1 cellular context compared by ENCODE assay signal in genomic region chr16:30761427-30761927, GRCh38.
TF ChIP-seq lines count a peak whose summit lies in the region.

No MANE protein-coding gene starts in this region.

TF ChIP-seq in HEK293, 187 proteins besides CTCF, POLR2A, EP300 and RAD21 (continued from another document and continues in another):
- TF ChIP-seq, protein P1, sequence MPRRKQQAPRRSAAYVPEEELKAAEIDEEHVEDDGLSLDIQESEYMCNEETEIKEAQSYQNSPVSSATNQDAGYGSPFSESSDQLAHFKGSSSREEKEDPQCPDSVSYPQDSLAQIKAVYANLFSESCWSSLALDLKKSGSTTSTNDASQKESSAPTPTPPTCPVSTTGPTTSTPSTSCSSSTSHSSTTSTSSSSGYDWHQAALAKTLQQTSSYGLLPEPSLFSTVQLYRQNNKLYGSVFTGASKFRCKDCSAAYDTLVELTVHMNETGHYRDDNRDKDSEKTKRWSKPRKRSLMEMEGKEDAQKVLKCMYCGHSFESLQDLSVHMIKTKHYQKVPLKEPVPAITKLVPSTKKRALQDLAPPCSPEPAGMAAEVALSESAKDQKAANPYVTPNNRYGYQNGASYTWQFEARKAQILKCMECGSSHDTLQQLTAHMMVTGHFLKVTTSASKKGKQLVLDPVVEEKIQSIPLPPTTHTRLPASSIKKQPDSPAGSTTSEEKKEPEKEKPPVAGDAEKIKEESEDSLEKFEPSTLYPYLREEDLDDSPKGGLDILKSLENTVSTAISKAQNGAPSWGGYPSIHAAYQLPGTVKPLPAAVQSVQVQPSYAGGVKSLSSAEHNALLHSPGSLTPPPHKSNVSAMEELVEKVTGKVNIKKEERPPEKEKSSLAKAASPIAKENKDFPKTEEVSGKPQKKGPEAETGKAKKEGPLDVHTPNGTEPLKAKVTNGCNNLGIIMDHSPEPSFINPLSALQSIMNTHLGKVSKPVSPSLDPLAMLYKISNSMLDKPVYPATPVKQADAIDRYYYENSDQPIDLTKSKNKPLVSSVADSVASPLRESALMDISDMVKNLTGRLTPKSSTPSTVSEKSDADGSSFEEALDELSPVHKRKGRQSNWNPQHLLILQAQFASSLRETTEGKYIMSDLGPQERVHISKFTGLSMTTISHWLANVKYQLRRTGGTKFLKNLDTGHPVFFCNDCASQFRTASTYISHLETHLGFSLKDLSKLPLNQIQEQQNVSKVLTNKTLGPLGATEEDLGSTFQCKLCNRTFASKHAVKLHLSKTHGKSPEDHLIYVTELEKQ (tag by site-specific recombination; IDR thresholded peaks at IDR 0.05; ENCODE audit: borderline replicate concordance) = no peak
- no peak for TF ChIP-seq ZBTB1 (tag by site-specific recombination; IDR thresholded peaks at IDR 0.05)
- TF ChIP-seq, protein P2, sequence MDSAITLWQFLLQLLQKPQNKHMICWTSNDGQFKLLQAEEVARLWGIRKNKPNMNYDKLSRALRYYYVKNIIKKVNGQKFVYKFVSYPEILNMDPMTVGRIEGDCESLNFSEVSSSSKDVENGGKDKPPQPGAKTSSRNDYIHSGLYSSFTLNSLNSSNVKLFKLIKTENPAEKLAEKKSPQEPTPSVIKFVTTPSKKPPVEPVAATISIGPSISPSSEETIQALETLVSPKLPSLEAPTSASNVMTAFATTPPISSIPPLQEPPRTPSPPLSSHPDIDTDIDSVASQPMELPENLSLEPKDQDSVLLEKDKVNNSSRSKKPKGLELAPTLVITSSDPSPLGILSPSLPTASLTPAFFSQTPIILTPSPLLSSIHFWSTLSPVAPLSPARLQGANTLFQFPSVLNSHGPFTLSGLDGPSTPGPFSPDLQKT (IDR thresholded peaks at IDR 0.05; ENCODE audit: borderline replicate concordance, low read depth, low read length) = no peak
- TF ChIP-seq ZNF335 (tag by site-specific recombination; conservative IDR thresholded peaks at IDR 0.05) = no peak; the same call in 1 of the 2 replicates
- TF ChIP-seq, protein P3, sequence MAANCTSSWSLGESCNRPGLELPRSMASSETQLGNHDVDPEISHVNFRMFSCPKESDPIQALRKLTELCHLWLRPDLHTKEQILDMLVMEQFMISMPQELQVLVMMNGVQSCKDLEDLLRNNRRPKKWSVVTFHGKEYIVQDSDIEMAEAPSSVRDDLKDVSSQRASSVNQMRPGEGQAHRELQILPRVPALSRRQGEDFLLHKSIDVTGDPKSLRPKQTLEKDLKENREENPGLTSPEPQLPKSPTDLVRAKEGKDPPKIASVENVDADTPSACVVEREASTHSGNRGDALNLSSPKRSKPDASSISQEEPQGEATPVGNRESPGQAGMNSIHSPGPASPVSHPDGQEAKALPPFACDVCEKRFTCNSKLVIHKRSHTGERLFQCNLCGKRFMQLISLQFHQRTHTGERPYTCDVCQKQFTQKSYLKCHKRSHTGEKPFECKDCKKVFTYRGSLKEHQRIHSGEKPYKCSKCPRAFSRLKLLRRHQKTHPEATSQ (tag by site-specific recombination; IDR thresholded peaks at IDR 0.05) = no peak; the same call in 1 of the 2 replicates
- TF ChIP-seq ZNF114 (tag by site-specific recombination; IDR thresholded peaks at IDR 0.05) = no peak
- peak; percentile 95 for TF ChIP-seq ZNF501 (tag by site-specific recombination; IDR thresholded peaks at IDR 0.05)
- no peak for TF ChIP-seq ZNF530 (tag by site-specific recombination; IDR thresholded peaks at IDR 0.05; ENCODE audit: low read depth)
- TF ChIP-seq, protein P4, sequence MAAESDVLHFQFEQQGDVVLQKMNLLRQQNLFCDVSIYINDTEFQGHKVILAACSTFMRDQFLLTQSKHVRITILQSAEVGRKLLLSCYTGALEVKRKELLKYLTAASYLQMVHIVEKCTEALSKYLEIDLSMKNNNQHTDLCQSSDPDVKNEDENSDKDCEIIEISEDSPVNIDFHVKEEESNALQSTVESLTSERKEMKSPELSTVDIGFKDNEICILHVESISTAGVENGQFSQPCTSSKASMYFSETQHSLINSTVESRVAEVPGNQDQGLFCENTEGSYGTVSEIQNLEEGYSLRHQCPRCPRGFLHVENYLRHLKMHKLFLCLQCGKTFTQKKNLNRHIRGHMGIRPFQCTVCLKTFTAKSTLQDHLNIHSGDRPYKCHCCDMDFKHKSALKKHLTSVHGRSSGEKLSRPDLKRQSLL (tag by site-specific recombination; IDR thresholded peaks at IDR 0.05) = peak; percentile 16; the same call in 1 of the 2 replicates
- TF ChIP-seq ZNF658 (tag by site-specific recombination; IDR thresholded peaks at IDR 0.05) = no peak
- no peak for TF ChIP-seq SETDB1 (IDR thresholded peaks at IDR 0.05; ENCODE audit: insufficient read length, low read length)
- TF ChIP-seq ZNF155 (tag by site-specific recombination; IDR thresholded peaks at IDR 0.05) = no peak
- TF ChIP-seq HOXD13 (CRISPR knock-in tag; IDR thresholded peaks at IDR 0.05; ENCODE audit: borderline replicate concordance) = no peak
- no peak for TF ChIP-seq ZNF248 (tag by site-specific recombination; IDR thresholded peaks at IDR 0.05)
- no peak for TF ChIP-seq ZNF416 (tag by site-specific recombination; IDR thresholded peaks at IDR 0.05)
- TF ChIP-seq, protein P5, sequence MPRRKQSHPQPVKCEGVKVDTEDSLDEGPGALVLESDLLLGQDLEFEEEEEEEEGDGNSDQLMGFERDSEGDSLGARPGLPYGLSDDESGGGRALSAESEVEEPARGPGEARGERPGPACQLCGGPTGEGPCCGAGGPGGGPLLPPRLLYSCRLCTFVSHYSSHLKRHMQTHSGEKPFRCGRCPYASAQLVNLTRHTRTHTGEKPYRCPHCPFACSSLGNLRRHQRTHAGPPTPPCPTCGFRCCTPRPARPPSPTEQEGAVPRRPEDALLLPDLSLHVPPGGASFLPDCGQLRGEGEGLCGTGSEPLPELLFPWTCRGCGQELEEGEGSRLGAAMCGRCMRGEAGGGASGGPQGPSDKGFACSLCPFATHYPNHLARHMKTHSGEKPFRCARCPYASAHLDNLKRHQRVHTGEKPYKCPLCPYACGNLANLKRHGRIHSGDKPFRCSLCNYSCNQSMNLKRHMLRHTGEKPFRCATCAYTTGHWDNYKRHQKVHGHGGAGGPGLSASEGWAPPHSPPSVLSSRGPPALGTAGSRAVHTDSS (tag by site-specific recombination; IDR thresholded peaks at IDR 0.05) = no peak
- TF ChIP-seq ZNF169 (tag by site-specific recombination; IDR thresholded peaks at IDR 0.05) = 0 out of 2 replicates have a peak, but pooled peaks have one; percentile 71
- no peak for TF ChIP-seq ZNF561 (tag by site-specific recombination; IDR thresholded peaks at IDR 0.05; ENCODE audit: borderline replicate concordance)
- TF ChIP-seq ZNF350 (tag by site-specific recombination; IDR thresholded peaks at IDR 0.05) = no peak
- no peak for TF ChIP-seq ZNF768 (tag by site-specific recombination; IDR thresholded peaks at IDR 0.05)
- no peak for TF ChIP-seq PRDM10 (tag by site-specific recombination; IDR thresholded peaks at IDR 0.05)
- no peak; the same call in 1 of the 2 replicates for TF ChIP-seq ZBTB8A (tag by site-specific recombination; IDR thresholded peaks at IDR 0.05)
- TF ChIP-seq ZNF341 (tag by site-specific recombination; IDR thresholded peaks at IDR 0.05; ENCODE audit: low read depth) = peak; percentile 86
- TF ChIP-seq ZNF184 (tag by site-specific recombination; IDR thresholded peaks at IDR 0.05) = no peak
- TF ChIP-seq ZNF324 (tag by site-specific recombination; IDR thresholded peaks at IDR 0.05) = peak; percentile 77; the same call in 1 of the 2 replicates
- no peak for TF ChIP-seq GLI4 (tag by site-specific recombination; IDR thresholded peaks at IDR 0.05)
- TF ChIP-seq ZNF302 (tag by site-specific recombination; IDR thresholded peaks at IDR 0.05; ENCODE audit: low read depth) = no peak
- peak; percentile 50; the same call in 1 of the 2 replicates for TF ChIP-seq YY2 (tag by site-specific recombination; IDR thresholded peaks at IDR 0.05)
- TF ChIP-seq ZNF747 (tag by site-specific recombination; IDR thresholded peaks at IDR 0.05) = no peak
- no peak for TF ChIP-seq ZNF426 (tag by site-specific recombination; IDR thresholded peaks at IDR 0.05)
- TF ChIP-seq ZFHX2 (tag by site-specific recombination; conservative IDR thresholded peaks at IDR 0.05) = no peak; the same call in 1 of the 2 replicates
- no peak for TF ChIP-seq ZNF558 (tag by site-specific recombination; IDR thresholded peaks at IDR 0.05)
- TF ChIP-seq ZNF623 (tag by site-specific recombination; IDR thresholded peaks at IDR 0.05) = no peak; the same call in 1 of the 2 replicates
- no peak for TF ChIP-seq MEIS1 (CRISPR knock-in tag; IDR thresholded peaks at IDR 0.05; ENCODE audit: borderline replicate concordance)
- TF ChIP-seq, protein P6, sequence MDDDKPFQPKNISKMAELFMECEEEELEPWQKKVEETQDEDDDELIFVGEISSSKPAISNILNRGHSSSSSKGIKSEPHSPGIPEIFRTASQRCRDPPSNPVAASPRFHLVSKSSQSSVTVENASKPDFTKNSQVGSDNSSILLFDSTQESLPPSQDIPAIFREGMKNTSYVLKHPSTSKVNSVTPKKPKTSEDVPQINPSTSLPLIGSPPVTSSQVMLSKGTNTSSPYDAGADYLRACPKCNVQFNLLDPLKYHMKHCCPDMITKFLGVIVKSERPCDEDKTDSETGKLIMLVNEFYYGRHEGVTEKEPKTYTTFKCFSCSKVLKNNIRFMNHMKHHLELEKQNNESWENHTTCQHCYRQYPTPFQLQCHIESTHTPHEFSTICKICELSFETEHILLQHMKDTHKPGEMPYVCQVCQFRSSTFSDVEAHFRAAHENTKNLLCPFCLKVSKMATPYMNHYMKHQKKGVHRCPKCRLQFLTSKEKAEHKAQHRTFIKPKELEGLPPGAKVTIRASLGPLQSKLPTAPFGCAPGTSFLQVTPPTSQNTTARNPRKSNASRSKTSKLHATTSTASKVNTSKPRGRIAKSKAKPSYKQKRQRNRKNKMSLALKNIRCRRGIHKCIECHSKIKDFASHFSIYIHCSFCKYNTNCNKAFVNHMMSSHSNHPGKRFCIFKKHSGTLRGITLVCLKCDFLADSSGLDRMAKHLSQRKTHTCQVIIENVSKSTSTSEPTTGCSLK (tag by site-specific recombination; IDR thresholded peaks at IDR 0.05) = no peak
- TF ChIP-seq ZBTB21 (tag by site-specific recombination; IDR thresholded peaks at IDR 0.05) = no peak
- peak; percentile 77; the same call in 1 of the 2 replicates for TF ChIP-seq ZNF610 (tag by site-specific recombination; IDR thresholded peaks at IDR 0.05; ENCODE audit: borderline replicate concordance)
- no peak for TF ChIP-seq PRDM1 (tag by site-specific recombination; IDR thresholded peaks at IDR 0.05)
- no peak for TF ChIP-seq ZNF837 (tag by site-specific recombination; IDR thresholded peaks at IDR 0.05)
- no peak for TF ChIP-seq ZNF16 (tag by site-specific recombination; IDR thresholded peaks at IDR 0.05; ENCODE audit: low read depth)
- TF ChIP-seq HOXC10 (CRISPR knock-in tag; IDR thresholded peaks at IDR 0.05) = no peak
- TF ChIP-seq ZSCAN16 (tag by site-specific recombination; IDR thresholded peaks at IDR 0.05) = peak; percentile 56; the same call in 1 of the 2 replicates
- no peak for TF ChIP-seq BCL11A (tag by site-specific recombination; IDR thresholded peaks at IDR 0.05; ENCODE audit: low read depth)
- TF ChIP-seq ZSCAN4 (tag by site-specific recombination; IDR thresholded peaks at IDR 0.05) = no peak; the same call in 1 of the 2 replicates
- no peak for TF ChIP-seq ZNF214 (tag by site-specific recombination; IDR thresholded peaks at IDR 0.05; ENCODE audit: borderline replicate concordance)
- TF ChIP-seq ZXDB (tag by site-specific recombination; IDR thresholded peaks at IDR 0.05) = peak; percentile 86
- no peak for TF ChIP-seq ZNF140 (tag by site-specific recombination; IDR thresholded peaks at IDR 0.05)
- 0 out of 2 replicates have a peak, but pooled peaks have one; percentile 32 for TF ChIP-seq ZNF239 (tag by site-specific recombination; IDR thresholded peaks at IDR 0.05)
